ENCODE assay signal across 1 cellular context in the genomic region with DNA sequence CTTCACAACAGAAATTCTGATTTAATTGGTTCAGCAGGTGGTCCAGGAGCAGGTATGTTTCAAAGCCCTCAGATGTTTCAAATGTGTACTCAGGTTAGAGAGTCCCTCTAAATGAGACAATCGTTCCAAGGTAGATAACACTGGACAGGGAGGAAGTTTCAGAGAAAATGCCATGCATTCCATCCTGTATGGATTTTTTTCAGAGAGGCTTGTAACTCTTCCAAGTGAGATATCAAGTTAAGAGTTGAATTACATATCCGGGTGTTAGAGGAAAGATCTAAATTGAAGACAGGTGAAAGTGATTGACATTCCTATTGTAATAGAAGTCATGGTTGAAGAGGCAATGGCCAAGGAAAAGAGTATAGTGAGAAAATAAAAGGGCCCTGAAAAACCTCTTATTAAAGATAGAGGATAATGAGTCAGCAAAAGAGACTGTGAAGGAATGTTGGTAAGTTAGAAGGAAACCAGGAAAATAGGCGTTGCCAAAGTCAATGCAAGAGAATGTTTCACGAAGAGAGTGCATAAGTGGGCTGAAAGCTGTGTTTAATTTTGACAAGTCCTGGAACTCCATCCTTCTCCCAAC.
A peak's percentile ranks its signal among the peaks of the same experiment; 100 is the strongest.
TF ChIP-seq lines count a peak whose summit lies in the region.

No MANE protein-coding gene starts in this region.

TF ChIP-seq in HepG2, 621 proteins besides CTCF, POLR2A, EP300 and RAD21 (continued from another document and continues in another):
- TF ChIP-seq, protein P1, sequence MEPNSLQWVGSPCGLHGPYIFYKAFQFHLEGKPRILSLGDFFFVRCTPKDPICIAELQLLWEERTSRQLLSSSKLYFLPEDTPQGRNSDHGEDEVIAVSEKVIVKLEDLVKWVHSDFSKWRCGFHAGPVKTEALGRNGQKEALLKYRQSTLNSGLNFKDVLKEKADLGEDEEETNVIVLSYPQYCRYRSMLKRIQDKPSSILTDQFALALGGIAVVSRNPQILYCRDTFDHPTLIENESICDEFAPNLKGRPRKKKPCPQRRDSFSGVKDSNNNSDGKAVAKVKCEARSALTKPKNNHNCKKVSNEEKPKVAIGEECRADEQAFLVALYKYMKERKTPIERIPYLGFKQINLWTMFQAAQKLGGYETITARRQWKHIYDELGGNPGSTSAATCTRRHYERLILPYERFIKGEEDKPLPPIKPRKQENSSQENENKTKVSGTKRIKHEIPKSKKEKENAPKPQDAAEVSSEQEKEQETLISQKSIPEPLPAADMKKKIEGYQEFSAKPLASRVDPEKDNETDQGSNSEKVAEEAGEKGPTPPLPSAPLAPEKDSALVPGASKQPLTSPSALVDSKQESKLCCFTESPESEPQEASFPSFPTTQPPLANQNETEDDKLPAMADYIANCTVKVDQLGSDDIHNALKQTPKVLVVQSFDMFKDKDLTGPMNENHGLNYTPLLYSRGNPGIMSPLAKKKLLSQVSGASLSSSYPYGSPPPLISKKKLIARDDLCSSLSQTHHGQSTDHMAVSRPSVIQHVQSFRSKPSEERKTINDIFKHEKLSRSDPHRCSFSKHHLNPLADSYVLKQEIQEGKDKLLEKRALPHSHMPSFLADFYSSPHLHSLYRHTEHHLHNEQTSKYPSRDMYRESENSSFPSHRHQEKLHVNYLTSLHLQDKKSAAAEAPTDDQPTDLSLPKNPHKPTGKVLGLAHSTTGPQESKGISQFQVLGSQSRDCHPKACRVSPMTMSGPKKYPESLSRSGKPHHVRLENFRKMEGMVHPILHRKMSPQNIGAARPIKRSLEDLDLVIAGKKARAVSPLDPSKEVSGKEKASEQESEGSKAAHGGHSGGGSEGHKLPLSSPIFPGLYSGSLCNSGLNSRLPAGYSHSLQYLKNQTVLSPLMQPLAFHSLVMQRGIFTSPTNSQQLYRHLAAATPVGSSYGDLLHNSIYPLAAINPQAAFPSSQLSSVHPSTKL (CRISPR knock-in tag; IDR thresholded peaks at IDR 0.05), result peak; percentile 86
- TF ChIP-seq SALL1 (CRISPR knock-in tag; IDR thresholded peaks at IDR 0.05), result peak; percentile 33; the same call in 1 of the 2 replicates
- peak; percentile 83 for TF ChIP-seq ISL2 (CRISPR knock-in tag; IDR thresholded peaks at IDR 0.05)
- 0 out of 2 replicates have a peak, but pooled peaks have one; percentile 32 for TF ChIP-seq HMG20B (CRISPR knock-in tag; conservative IDR thresholded peaks at IDR 0.05)
- 0 out of 2 replicates have a peak, but pooled peaks have one; percentile 58 for TF ChIP-seq MED13 (CRISPR knock-in tag; IDR thresholded peaks at IDR 0.05)
- TF ChIP-seq GATA4 (IDR thresholded peaks at IDR 0.05; ENCODE audit: borderline replicate concordance, low read depth), result peak; percentile 79
- no peak for TF ChIP-seq ZMYM3 (CRISPR knock-in tag; IDR thresholded peaks at IDR 0.05)
- peak; percentile 63 for TF ChIP-seq FOXA3 (CRISPR knock-in tag; IDR thresholded peaks at IDR 0.05)
- TF ChIP-seq SOX5 (CRISPR knock-in tag; IDR thresholded peaks at IDR 0.05; ENCODE audit: borderline replicate concordance), result peak; percentile 71; the same call in 1 of the 2 replicates
- peak; percentile 66 for TF ChIP-seq RARA (CRISPR knock-in tag; IDR thresholded peaks at IDR 0.05)
- no peak for TF ChIP-seq FOXM1 (CRISPR knock-in tag; IDR thresholded peaks at IDR 0.05)
- no peak for TF ChIP-seq TRIM24 (CRISPR knock-in tag; IDR thresholded peaks at IDR 0.05)
- peak; percentile 74 for TF ChIP-seq ONECUT2 (CRISPR knock-in tag; IDR thresholded peaks at IDR 0.05)
- 0 out of 2 replicates have a peak, but pooled peaks have one; percentile 18 for TF ChIP-seq ZNF331 (CRISPR knock-in tag; IDR thresholded peaks at IDR 0.05)
- TF ChIP-seq ZNF607 (CRISPR knock-in tag; IDR thresholded peaks at IDR 0.05; ENCODE audit: borderline replicate concordance), result no peak
- TF ChIP-seq ATF2 (CRISPR knock-in tag; IDR thresholded peaks at IDR 0.05), result peak; percentile 42; the same call in 1 of the 2 replicates
- TF ChIP-seq SRSF1 (optimal IDR thresholded peaks at IDR 0.05; ENCODE audit: low read depth, low read length), result no peak
- peak; percentile 53 for TF ChIP-seq SAP130 (CRISPR knock-in tag; IDR thresholded peaks at IDR 0.05; ENCODE audit: low read depth)
- 0 out of 2 replicates have a peak, but pooled peaks have one; percentile 44 for TF ChIP-seq MBD4 (IDR thresholded peaks at IDR 0.05; ENCODE audit: borderline replicate concordance, low read length)
- TF ChIP-seq ZFYVE20 (CRISPR knock-in tag; IDR thresholded peaks at IDR 0.05; ENCODE audit: borderline replicate concordance, low read depth), result no peak
- TF ChIP-seq ELF3 (CRISPR knock-in tag; IDR thresholded peaks at IDR 0.05), result peak; percentile 97
- TF ChIP-seq ZKSCAN8 (CRISPR knock-in tag; IDR thresholded peaks at IDR 0.05; ENCODE audit: borderline replicate concordance), result no peak
- TF ChIP-seq HDAC1 (CRISPR knock-in tag; IDR thresholded peaks at IDR 0.05), result peak; percentile 39
- TF ChIP-seq GTF2F1 (IDR thresholded peaks at IDR 0.05; ENCODE audit: low read length), result no peak
- TF ChIP-seq, protein P2, sequence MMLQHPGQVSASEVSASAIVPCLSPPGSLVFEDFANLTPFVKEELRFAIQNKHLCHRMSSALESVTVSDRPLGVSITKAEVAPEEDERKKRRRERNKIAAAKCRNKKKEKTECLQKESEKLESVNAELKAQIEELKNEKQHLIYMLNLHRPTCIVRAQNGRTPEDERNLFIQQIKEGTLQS (CRISPR knock-in tag; IDR thresholded peaks at IDR 0.05), result peak; percentile 81
- peak; percentile 99 for TF ChIP-seq TEAD3 (CRISPR knock-in tag; optimal IDR thresholded peaks at IDR 0.05; ENCODE audit: borderline replicate concordance)
- TF ChIP-seq TSC22D2 (CRISPR knock-in tag; IDR thresholded peaks at IDR 0.05; ENCODE audit: borderline replicate concordance), result no peak
- TF ChIP-seq KAT8 (CRISPR knock-in tag; IDR thresholded peaks at IDR 0.05), result peak; percentile 49
- peak; percentile 89 for TF ChIP-seq HDAC2 (CRISPR knock-in tag; IDR thresholded peaks at IDR 0.05)
- TF ChIP-seq TCF7 (IDR thresholded peaks at IDR 0.05; ENCODE audit: low read depth), result peak; percentile 72
- TF ChIP-seq, protein P3, sequence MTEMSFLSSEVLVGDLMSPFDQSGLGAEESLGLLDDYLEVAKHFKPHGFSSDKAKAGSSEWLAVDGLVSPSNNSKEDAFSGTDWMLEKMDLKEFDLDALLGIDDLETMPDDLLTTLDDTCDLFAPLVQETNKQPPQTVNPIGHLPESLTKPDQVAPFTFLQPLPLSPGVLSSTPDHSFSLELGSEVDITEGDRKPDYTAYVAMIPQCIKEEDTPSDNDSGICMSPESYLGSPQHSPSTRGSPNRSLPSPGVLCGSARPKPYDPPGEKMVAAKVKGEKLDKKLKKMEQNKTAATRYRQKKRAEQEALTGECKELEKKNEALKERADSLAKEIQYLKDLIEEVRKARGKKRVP (CRISPR knock-in tag; IDR thresholded peaks at IDR 0.05), result peak in 1 of 2 experiments; percentile 40; a peak in 1 of 4 replicates
- TF ChIP-seq ZNF225 (CRISPR knock-in tag; IDR thresholded peaks at IDR 0.05), result no peak
- TF ChIP-seq, protein P4, sequence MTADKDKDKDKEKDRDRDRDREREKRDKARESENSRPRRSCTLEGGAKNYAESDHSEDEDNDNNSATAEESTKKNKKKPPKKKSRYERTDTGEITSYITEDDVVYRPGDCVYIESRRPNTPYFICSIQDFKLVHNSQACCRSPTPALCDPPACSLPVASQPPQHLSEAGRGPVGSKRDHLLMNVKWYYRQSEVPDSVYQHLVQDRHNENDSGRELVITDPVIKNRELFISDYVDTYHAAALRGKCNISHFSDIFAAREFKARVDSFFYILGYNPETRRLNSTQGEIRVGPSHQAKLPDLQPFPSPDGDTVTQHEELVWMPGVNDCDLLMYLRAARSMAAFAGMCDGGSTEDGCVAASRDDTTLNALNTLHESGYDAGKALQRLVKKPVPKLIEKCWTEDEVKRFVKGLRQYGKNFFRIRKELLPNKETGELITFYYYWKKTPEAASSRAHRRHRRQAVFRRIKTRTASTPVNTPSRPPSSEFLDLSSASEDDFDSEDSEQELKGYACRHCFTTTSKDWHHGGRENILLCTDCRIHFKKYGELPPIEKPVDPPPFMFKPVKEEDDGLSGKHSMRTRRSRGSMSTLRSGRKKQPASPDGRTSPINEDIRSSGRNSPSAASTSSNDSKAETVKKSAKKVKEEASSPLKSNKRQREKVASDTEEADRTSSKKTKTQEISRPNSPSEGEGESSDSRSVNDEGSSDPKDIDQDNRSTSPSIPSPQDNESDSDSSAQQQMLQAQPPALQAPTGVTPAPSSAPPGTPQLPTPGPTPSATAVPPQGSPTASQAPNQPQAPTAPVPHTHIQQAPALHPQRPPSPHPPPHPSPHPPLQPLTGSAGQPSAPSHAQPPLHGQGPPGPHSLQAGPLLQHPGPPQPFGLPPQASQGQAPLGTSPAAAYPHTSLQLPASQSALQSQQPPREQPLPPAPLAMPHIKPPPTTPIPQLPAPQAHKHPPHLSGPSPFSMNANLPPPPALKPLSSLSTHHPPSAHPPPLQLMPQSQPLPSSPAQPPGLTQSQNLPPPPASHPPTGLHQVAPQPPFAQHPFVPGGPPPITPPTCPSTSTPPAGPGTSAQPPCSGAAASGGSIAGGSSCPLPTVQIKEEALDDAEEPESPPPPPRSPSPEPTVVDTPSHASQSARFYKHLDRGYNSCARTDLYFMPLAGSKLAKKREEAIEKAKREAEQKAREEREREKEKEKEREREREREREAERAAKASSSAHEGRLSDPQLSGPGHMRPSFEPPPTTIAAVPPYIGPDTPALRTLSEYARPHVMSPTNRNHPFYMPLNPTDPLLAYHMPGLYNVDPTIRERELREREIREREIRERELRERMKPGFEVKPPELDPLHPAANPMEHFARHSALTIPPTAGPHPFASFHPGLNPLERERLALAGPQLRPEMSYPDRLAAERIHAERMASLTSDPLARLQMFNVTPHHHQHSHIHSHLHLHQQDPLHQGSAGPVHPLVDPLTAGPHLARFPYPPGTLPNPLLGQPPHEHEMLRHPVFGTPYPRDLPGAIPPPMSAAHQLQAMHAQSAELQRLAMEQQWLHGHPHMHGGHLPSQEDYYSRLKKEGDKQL (CRISPR knock-in tag; IDR thresholded peaks at IDR 0.05; ENCODE audit: low read depth), result peak; percentile 55; the same call in 1 of the 2 replicates
- TF ChIP-seq NKX3-1 (CRISPR knock-in tag; IDR thresholded peaks at IDR 0.05), result no peak
- TF ChIP-seq PHF21A (CRISPR knock-in tag; IDR thresholded peaks at IDR 0.05), result 0 out of 2 replicates have a peak, but pooled peaks have one; percentile 29
- peak; percentile 52; the same call in 1 of the 2 replicates for TF ChIP-seq ZNF609 (CRISPR knock-in tag; IDR thresholded peaks at IDR 0.05; ENCODE audit: borderline replicate concordance)
- TF ChIP-seq RORA (CRISPR knock-in tag; IDR thresholded peaks at IDR 0.05), result 0 out of 2 replicates have a peak, but pooled peaks have one; percentile 25
- 0 out of 2 replicates have a peak, but pooled peaks have one; percentile 19 for TF ChIP-seq RXRB (CRISPR knock-in tag; IDR thresholded peaks at IDR 0.05; ENCODE audit: borderline replicate concordance)
- TF ChIP-seq, protein P5, sequence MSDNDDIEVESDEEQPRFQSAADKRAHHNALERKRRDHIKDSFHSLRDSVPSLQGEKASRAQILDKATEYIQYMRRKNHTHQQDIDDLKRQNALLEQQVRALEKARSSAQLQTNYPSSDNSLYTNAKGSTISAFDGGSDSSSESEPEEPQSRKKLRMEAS (IDR thresholded peaks at IDR 0.05), result 0 out of 2 replicates have a peak, but pooled peaks have one; percentile 23
- peak; percentile 76; the same call in 1 of the 2 replicates for TF ChIP-seq HMG20A (CRISPR knock-in tag; IDR thresholded peaks at IDR 0.05; ENCODE audit: borderline replicate concordance)
- TF ChIP-seq NR2F6 (IDR thresholded peaks at IDR 0.05), result peak; percentile 44
- TF ChIP-seq NR2F6 (CRISPR knock-in tag; IDR thresholded peaks at IDR 0.05), result no peak
- TF ChIP-seq TBX2 (CRISPR knock-in tag; IDR thresholded peaks at IDR 0.05; ENCODE audit: borderline replicate concordance), result peak; percentile 60; the same call in 1 of the 2 replicates
- 0 out of 2 replicates have a peak, but pooled peaks have one; percentile 38 for TF ChIP-seq ZNF510 (CRISPR knock-in tag; IDR thresholded peaks at IDR 0.05; ENCODE audit: low read depth)
